Comparison of ENCODE assay signal across 3 cellular contexts in the genomic region with DNA sequence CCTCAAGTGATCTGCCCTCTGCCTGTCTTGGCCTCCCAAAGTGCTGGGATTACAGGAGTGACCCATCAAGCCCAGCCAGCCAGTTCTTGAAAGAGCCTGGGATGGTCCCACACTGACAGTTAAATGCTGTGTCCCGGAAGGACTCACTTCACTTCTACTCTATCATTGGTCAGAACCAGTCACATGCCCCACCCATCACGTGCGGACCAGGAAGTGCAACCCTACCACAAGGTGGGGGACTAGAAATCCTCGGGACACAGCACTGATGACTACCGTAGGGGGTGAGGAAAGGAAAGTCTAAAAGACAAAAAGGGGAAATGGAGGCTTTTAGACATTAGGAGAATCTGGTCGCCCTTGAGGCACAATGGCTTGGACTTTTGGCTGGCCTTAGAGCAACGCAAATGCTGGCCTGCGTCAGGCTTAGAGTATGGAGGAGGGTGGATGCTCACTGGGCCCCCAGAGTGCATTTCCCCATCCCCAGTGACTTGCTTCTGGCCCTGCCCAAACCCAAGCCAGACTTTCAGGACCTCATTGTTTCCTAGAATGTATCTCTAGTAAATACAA.
TF ChIP-seq lines count a peak whose summit lies in the region.

No MANE protein-coding gene starts in this region.

TF ChIP-seq in SK-N-SH, 30 proteins besides CTCF, POLR2A, EP300 and RAD21:
- TF ChIP-seq, protein P1, sequence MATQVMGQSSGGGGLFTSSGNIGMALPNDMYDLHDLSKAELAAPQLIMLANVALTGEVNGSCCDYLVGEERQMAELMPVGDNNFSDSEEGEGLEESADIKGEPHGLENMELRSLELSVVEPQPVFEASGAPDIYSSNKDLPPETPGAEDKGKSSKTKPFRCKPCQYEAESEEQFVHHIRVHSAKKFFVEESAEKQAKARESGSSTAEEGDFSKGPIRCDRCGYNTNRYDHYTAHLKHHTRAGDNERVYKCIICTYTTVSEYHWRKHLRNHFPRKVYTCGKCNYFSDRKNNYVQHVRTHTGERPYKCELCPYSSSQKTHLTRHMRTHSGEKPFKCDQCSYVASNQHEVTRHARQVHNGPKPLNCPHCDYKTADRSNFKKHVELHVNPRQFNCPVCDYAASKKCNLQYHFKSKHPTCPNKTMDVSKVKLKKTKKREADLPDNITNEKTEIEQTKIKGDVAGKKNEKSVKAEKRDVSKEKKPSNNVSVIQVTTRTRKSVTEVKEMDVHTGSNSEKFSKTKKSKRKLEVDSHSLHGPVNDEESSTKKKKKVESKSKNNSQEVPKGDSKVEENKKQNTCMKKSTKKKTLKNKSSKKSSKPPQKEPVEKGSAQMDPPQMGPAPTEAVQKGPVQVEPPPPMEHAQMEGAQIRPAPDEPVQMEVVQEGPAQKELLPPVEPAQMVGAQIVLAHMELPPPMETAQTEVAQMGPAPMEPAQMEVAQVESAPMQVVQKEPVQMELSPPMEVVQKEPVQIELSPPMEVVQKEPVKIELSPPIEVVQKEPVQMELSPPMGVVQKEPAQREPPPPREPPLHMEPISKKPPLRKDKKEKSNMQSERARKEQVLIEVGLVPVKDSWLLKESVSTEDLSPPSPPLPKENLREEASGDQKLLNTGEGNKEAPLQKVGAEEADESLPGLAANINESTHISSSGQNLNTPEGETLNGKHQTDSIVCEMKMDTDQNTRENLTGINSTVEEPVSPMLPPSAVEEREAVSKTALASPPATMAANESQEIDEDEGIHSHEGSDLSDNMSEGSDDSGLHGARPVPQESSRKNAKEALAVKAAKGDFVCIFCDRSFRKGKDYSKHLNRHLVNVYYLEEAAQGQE (IDR thresholded peaks at IDR 0.05; ENCODE audit: low read depth, low read length), result no peak
- TF ChIP-seq, protein P2, sequence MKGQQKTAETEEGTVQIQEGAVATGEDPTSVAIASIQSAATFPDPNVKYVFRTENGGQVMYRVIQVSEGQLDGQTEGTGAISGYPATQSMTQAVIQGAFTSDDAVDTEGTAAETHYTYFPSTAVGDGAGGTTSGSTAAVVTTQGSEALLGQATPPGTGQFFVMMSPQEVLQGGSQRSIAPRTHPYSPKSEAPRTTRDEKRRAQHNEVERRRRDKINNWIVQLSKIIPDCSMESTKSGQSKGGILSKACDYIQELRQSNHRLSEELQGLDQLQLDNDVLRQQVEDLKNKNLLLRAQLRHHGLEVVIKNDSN (IDR thresholded peaks at IDR 0.05; ENCODE audit: borderline replicate concordance, low read depth), result peak; percentile 33; the same call in 1 of the 2 replicates

TF ChIP-seq in SK-N-SH treated with all-trans-retinoic acid at 6 μM for 48 hours, 23 proteins besides CTCF, POLR2A, EP300 and RAD21 (continued from another document):
- TF ChIP-seq, protein P3, sequence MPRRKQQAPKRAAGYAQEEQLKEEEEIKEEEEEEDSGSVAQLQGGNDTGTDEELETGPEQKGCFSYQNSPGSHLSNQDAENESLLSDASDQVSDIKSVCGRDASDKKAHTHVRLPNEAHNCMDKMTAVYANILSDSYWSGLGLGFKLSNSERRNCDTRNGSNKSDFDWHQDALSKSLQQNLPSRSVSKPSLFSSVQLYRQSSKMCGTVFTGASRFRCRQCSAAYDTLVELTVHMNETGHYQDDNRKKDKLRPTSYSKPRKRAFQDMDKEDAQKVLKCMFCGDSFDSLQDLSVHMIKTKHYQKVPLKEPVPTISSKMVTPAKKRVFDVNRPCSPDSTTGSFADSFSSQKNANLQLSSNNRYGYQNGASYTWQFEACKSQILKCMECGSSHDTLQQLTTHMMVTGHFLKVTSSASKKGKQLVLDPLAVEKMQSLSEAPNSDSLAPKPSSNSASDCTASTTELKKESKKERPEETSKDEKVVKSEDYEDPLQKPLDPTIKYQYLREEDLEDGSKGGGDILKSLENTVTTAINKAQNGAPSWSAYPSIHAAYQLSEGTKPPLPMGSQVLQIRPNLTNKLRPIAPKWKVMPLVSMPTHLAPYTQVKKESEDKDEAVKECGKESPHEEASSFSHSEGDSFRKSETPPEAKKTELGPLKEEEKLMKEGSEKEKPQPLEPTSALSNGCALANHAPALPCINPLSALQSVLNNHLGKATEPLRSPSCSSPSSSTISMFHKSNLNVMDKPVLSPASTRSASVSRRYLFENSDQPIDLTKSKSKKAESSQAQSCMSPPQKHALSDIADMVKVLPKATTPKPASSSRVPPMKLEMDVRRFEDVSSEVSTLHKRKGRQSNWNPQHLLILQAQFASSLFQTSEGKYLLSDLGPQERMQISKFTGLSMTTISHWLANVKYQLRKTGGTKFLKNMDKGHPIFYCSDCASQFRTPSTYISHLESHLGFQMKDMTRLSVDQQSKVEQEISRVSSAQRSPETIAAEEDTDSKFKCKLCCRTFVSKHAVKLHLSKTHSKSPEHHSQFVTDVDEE (CRISPR knock-in tag; IDR thresholded peaks at IDR 0.05), result no peak
- TF ChIP-seq SNAI2 (CRISPR knock-in tag; IDR thresholded peaks at IDR 0.05) (no peak), ZFP30 (CRISPR knock-in tag; IDR thresholded peaks at IDR 0.05) (no peak), ARNTL (CRISPR knock-in tag; IDR thresholded peaks at IDR 0.05; ENCODE audit: borderline replicate concordance, low read depth) (no peak)
- TF ChIP-seq, protein P4, sequence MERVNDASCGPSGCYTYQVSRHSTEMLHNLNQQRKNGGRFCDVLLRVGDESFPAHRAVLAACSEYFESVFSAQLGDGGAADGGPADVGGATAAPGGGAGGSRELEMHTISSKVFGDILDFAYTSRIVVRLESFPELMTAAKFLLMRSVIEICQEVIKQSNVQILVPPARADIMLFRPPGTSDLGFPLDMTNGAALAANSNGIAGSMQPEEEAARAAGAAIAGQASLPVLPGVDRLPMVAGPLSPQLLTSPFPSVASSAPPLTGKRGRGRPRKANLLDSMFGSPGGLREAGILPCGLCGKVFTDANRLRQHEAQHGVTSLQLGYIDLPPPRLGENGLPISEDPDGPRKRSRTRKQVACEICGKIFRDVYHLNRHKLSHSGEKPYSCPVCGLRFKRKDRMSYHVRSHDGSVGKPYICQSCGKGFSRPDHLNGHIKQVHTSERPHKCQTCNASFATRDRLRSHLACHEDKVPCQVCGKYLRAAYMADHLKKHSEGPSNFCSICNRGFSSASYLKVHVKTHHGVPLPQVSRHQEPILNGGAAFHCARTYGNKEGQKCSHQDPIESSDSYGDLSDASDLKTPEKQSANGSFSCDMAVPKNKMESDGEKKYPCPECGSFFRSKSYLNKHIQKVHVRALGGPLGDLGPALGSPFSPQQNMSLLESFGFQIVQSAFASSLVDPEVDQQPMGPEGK (CRISPR knock-in tag; IDR thresholded peaks at IDR 0.05; ENCODE audit: borderline replicate concordance), result no peak

TF ChIP-seq in WTC11, 78 proteins besides CTCF, POLR2A, EP300 and RAD21 (continued from another document):
- TF ChIP-seq, protein P5, sequence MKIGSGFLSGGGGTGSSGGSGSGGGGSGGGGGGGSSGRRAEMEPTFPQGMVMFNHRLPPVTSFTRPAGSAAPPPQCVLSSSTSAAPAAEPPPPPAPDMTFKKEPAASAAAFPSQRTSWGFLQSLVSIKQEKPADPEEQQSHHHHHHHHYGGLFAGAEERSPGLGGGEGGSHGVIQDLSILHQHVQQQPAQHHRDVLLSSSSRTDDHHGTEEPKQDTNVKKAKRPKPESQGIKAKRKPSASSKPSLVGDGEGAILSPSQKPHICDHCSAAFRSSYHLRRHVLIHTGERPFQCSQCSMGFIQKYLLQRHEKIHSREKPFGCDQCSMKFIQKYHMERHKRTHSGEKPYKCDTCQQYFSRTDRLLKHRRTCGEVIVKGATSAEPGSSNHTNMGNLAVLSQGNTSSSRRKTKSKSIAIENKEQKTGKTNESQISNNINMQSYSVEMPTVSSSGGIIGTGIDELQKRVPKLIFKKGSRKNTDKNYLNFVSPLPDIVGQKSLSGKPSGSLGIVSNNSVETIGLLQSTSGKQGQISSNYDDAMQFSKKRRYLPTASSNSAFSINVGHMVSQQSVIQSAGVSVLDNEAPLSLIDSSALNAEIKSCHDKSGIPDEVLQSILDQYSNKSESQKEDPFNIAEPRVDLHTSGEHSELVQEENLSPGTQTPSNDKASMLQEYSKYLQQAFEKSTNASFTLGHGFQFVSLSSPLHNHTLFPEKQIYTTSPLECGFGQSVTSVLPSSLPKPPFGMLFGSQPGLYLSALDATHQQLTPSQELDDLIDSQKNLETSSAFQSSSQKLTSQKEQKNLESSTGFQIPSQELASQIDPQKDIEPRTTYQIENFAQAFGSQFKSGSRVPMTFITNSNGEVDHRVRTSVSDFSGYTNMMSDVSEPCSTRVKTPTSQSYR (CRISPR knock-in tag; IDR thresholded peaks at IDR 0.05), result no peak
- TF ChIP-seq, protein P6, sequence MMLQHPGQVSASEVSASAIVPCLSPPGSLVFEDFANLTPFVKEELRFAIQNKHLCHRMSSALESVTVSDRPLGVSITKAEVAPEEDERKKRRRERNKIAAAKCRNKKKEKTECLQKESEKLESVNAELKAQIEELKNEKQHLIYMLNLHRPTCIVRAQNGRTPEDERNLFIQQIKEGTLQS (CRISPR knock-in tag; conservative IDR thresholded peaks at IDR 0.05), result no peak
- TF ChIP-seq ZNF416 (CRISPR knock-in tag; IDR thresholded peaks at IDR 0.05), result no peak
- TF ChIP-seq, protein P7, sequence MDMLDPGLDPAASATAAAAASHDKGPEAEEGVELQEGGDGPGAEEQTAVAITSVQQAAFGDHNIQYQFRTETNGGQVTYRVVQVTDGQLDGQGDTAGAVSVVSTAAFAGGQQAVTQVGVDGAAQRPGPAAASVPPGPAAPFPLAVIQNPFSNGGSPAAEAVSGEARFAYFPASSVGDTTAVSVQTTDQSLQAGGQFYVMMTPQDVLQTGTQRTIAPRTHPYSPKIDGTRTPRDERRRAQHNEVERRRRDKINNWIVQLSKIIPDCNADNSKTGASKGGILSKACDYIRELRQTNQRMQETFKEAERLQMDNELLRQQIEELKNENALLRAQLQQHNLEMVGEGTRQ (CRISPR knock-in tag; IDR thresholded peaks at IDR 0.05), result peak; percentile 95
